In the genomic region with DNA sequence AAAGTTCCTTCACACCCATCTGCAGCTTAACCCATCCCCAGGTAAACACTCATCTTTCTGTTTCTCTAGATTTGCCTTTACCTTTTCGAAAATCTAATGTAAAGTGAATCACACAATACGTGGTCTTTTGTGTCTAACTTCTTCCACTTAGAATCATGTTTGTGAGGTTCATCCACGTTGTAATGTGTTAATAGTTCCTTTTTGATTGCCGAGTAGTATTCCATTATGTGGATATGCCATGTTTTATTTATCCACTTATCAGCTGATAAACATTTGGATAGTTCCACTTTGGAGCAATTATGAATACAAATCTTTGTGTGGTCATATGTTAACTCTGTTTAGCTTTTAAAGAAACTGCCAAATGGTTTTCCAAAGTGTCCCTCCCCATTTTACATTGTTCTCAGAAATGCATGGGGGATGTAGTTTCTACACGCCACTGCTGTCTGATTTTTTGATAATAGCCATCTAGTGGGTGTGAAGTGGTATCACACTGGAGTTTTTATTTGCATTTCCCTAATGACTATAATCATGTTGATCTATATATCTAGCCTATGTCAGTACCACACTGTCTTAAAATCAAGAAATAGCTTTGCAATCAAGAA, we compare ENCODE assay signal across 1 cellular context.
TF ChIP-seq lines count a peak whose summit lies in the region.

No MANE protein-coding gene starts in this region.

TF ChIP-seq in IMR-90, 13 proteins besides CTCF, POLR2A, EP300 and RAD21 (continued from another document):
- TF ChIP-seq, protein P1, sequence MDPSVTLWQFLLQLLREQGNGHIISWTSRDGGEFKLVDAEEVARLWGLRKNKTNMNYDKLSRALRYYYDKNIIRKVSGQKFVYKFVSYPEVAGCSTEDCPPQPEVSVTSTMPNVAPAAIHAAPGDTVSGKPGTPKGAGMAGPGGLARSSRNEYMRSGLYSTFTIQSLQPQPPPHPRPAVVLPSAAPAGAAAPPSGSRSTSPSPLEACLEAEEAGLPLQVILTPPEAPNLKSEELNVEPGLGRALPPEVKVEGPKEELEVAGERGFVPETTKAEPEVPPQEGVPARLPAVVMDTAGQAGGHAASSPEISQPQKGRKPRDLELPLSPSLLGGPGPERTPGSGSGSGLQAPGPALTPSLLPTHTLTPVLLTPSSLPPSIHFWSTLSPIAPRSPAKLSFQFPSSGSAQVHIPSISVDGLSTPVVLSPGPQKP (IDR thresholded peaks at IDR 0.05; ENCODE audit: borderline replicate concordance, low read depth, low read length): no peak
- no peak for TF ChIP-seq RCOR1 (IDR thresholded peaks at IDR 0.05; ENCODE audit: insufficient replicate concordance, low read length)
- no peak for TF ChIP-seq NFE2L2 (IDR thresholded peaks at IDR 0.05; ENCODE audit: low read depth, low read length)
